In genomic region chr7:33040803-33041516, GRCh38 we compare ENCODE assay signal across 7 cellular contexts. TPM values are rescaled to one million over a fixed set of nuclear protein-coding genes. Genes with fewer than 3 reads are reported as not detected.
DNase-seq lines count a peak whose midpoint lies in the region; ATAC-seq, FAIRE-seq and TF ChIP-seq lines count a peak whose summit lies in the region.

No MANE protein-coding gene starts in this region.

- H3K27me3 Mint-ChIP-seq in memory B cell = no peaks in the 10 kb centered on the region
- no peaks in the 10 kb centered on the region for H3K27me3 Mint-ChIP-seq in WTC11 (ENCODE audit: low read depth)

- intact Hi-C loops in GM12878 (cut with micrococcal nuclease; ENCODE audit: unreplicated experiment) = no loop called here

- in situ Hi-C loops in GM12878 (cut with MboI) = no loop called here

- CTCF ChIA-PET in GM12878 (lab: Yijun Ruan, JAX) (interaction anchor here (0.6 to 4.9 kb wide), 11 partner anchors 8 to 240 kb away, joined by 3 to 33 read pairs (median 5); partner anchors contain the start of gene RP9), WTC11 (lab: Charles Lee) (interaction anchor here (1.3 kb wide), 1 partner anchor 22 kb away, joined by 3 read pairs; the partner anchor contains the start of gene NT5C3A)

- WGBS in GM12878 (ENCODE audit: insufficient coverage, insufficient replicate concordance, low lambda C conversion rate, missing lambda C conversion rate) = 6% methylated on average over 9 of the region's 9 CpGs

- 0 out of 4 replicates have a peak, but pooled peaks of 1 of the 2 experiments have one; percentile 15 for TF ChIP-seq EP300 in GM12878 (IDR thresholded peaks at IDR 0.05; ENCODE audit: borderline replicate concordance in 1 of 2, control insufficient read depth in 1 of 2, low read depth in 2 of 2, low read length in 2 of 2)

- SMC1A ChIA-PET in GM12878 (lab: Charles Lee; ENCODE audit: uncharacterized antibody, unreplicated experiment) = interaction anchor here (0.7 to 3.2 kb wide), 15 partner anchors 8 to 1653 kb away, joined by 3 to 31 read pairs (median 5); partner anchors contain the start of genes KBTBD2, NT5C3A and RP9

- ATAC-seq in GM19025 (IDR thresholded peaks at IDR 0.05; ENCODE audit: low read depth, unreplicated experiment) = peak; percentile 91
- ATAC-seq in HG03045 (IDR thresholded peaks at IDR 0.05; ENCODE audit: unreplicated experiment) = peak; percentile 95
- peak; percentile 93 for ATAC-seq in GM12878
- peak; percentile 95 for ATAC-seq in memory B cell (ENCODE audit: low read depth)
- peak; percentile 100 for ATAC-seq in stimulated activated naive CD8-positive, alpha-beta T cell treated with anti-CD3 and anti-CD28 coated beads, Interleukin-15, Interleukin-2, amounts not matched to agents 100 U/mL and 50 U/mL, for 24 hours
- no peak; the same call in 1 of the 2 replicates for ATAC-seq in WTC11

- peak overlapping the region; percentile 73; the same call in 1 of the 2 replicates for H3K9ac ChIP-seq in GM12878 (ENCODE audit: control insufficient read depth, insufficient read depth, low read length)

- RAD21 ChIA-PET in GM12878 (lab: Charles Lee; ENCODE audit: unreplicated experiment) = interaction anchor here (1.0 to 4.6 kb wide), 8 partner anchors 8 to 194 kb away, joined by 3 to 29 read pairs (median 10); partner anchors contain the start of genes KBTBD2, NT5C3A and RP9

- peaks cover 89% of the 10 kb centered on the region for H3K79me2 ChIP-seq in GM12878 (ENCODE audit: control insufficient read depth, insufficient read depth, low read length)

- no TSS peak for BruUV-seq in GM12878 (replicated peaks; lab: Mats Ljungman, UMichigan)

- H2AFZ ChIP-seq in GM12878 (ENCODE audit: control insufficient read depth, low read depth, low read length) = no peak overlapping the region

- H3K4me3 Mint-ChIP-seq in memory B cell (peak overlapping the region; percentile 86), WTC11 (no peak overlapping the region)

- H3K36me3 Mint-ChIP-seq in memory B cell = no peaks in the 10 kb centered on the region
- H3K36me3 Mint-ChIP-seq in WTC11 = no peaks in the 10 kb centered on the region; the same call in 1 of the 2 replicates

- TF ChIP-seq POLR2A in GM12878 (IDR thresholded peaks at IDR 0.05; ENCODE audit: low read depth, low read length) = peak; percentile 88

- H3K27me3 ChIP-seq in GM12878 (replicated peaks in 1 of 2; ENCODE audit: control insufficient read depth in 2 of 2, insufficient read depth in 2 of 2, low read length in 1 of 2) = no peaks in the 10 kb centered on the region

- H3K27ac Mint-ChIP-seq in memory B cell = peak overlapping the region; percentile 84
- no peak overlapping the region for H3K27ac Mint-ChIP-seq in WTC11

- H3K9me3 Mint-ChIP-seq in memory B cell = no peaks in the 10 kb centered on the region
- no peaks in the 10 kb centered on the region; the same call in 1 of the 2 replicates for H3K9me3 Mint-ChIP-seq in WTC11

- peak; percentile 97 for FAIRE-seq in GM12878 (lab: Jason Lieb, UNC)

- peak overlapping the region; percentile 71; the same call in 1 of the 2 replicates for H3K27ac ChIP-seq in GM12878 (ENCODE audit: control insufficient read depth, insufficient read depth)

- TF ChIP-seq CTCF in GM12878 (IDR thresholded peaks at IDR 0.05 in 2 of 3, conservative IDR thresholded peaks at IDR 0.05 in 1 of 3; ENCODE audit: control insufficient read depth in 2 of 3, extremely low read depth in 1 of 3, insufficient read depth in 1 of 3, low read depth in 3 of 3, low read length in 3 of 3) (no peak), WTC11 (IDR thresholded peaks at IDR 0.05) (no peak)

- peak overlapping the region; percentile 77 for H3K4me3 ChIP-seq in GM12878

- no peak for TF ChIP-seq RAD21 in GM12878 (IDR thresholded peaks at IDR 0.05; ENCODE audit: insufficient read depth, low read depth, low read length)

- H3K4me1 Mint-ChIP-seq in memory B cell (peaks cover 23% of the 10 kb centered on the region), WTC11 (peaks cover 10% of the 10 kb centered on the region; the same call in 1 of the 2 replicates)

- DNase-seq in SKM-1 (lab: John Stamatoyannopoulos, UW; ENCODE audit: unreplicated experiment) = peak; percentile 33
- peak; percentile 89 for DNase-seq in GM12878 (ENCODE audit: low read depth, low spot score)
- peak; percentile 39 to 48 for DNase-seq in memory B cell (ENCODE audit: low spot score in 2 of 2)
- DNase-seq in stimulated activated naive CD8-positive, alpha-beta T cell treated with anti-CD3 and anti-CD28 coated beads, Interleukin-15, Interleukin-2, amounts not matched to agents 100 U/mL and 50 U/mL, for 24 hours = peak; percentile 54
- no peak for DNase-seq in WTC11 (ENCODE audit: low spot score)

- H3K4me2 ChIP-seq in GM12878 (ENCODE audit: control insufficient read depth, insufficient read depth) = peak overlapping the region; percentile 80

- peaks cover 5% of the 10 kb centered on the region; the same call in 1 of the 2 replicates for H3K4me1 ChIP-seq in GM12878 (ENCODE audit: control insufficient read depth, insufficient read depth, low read length)

- H3K9me3 ChIP-seq in GM12878 (replicated peaks; ENCODE audit: control insufficient read depth, insufficient read depth, low read length) = peaks cover under 1% of the 10 kb centered on the region; the same call in 2 of the 3 replicates

- H4K20me1 ChIP-seq in GM12878 (ENCODE audit: control insufficient read depth, insufficient read depth) = 0 out of 2 replicates have a peak, but pooled peaks cover 2% of the 10 kb centered on the region

- POLR2A ChIA-PET in GM12878 (lab: Charles Lee) = interaction anchor here (0.6 to 3.2 kb wide), 6 partner anchors 13 to 151 kb away, joined by 3 to 30 read pairs (median 4); partner anchors contain the start of genes KBTBD2 and NT5C3A
- POLR2A ChIA-PET in WTC11 (lab: Charles Lee) = no interaction called here

- peaks cover 0 to 1% of the 10 kb centered on the region in 2 experiments; a peak in 2 of 4 replicates for H3K36me3 ChIP-seq in GM12878 (ENCODE audit: control insufficient read depth in 2 of 2, insufficient read depth in 2 of 2, low read length in 1 of 2)

TF ChIP-seq in GM12878, 131 proteins besides CTCF, POLR2A, EP300 and RAD21 (continues in another document):
- no peak for TF ChIP-seq SMC3 (IDR thresholded peaks at IDR 0.05; ENCODE audit: borderline replicate concordance, low read length)
- no peak for TF ChIP-seq EED (IDR thresholded peaks at IDR 0.05; ENCODE audit: low read depth)
- TF ChIP-seq NR2C2 (IDR thresholded peaks at IDR 0.05; ENCODE audit: borderline replicate concordance, control insufficient read depth, insufficient read length, low read depth) = no peak
- TF ChIP-seq TARDBP (IDR thresholded peaks at IDR 0.05; ENCODE audit: borderline replicate concordance) = no peak
- no peak; the same call in 1 of the 2 replicates for TF ChIP-seq CBX5 (IDR thresholded peaks at IDR 0.05; ENCODE audit: low read depth)

TF ChIP-seq in WTC11, 78 proteins besides CTCF, POLR2A, EP300 and RAD21:
- TF ChIP-seq EMX1 (CRISPR knock-in tag; IDR thresholded peaks at IDR 0.05) (no peak), NR3C1 (CRISPR knock-in tag; conservative IDR thresholded peaks at IDR 0.05; ENCODE audit: low read depth) (no peak), ESRRA (CRISPR knock-in tag; IDR thresholded peaks at IDR 0.05; ENCODE audit: borderline replicate concordance) (no peak), SMAD3 (CRISPR knock-in tag; IDR thresholded peaks at IDR 0.05; ENCODE audit: borderline replicate concordance) (no peak), GTF2I (CRISPR knock-in tag; conservative IDR thresholded peaks at IDR 0.05) (no peak), MAX (CRISPR knock-in tag; IDR thresholded peaks at IDR 0.05) (no peak), JUN (CRISPR knock-in tag; IDR thresholded peaks at IDR 0.05) (no peak), ATF2 (CRISPR knock-in tag; IDR thresholded peaks at IDR 0.05; ENCODE audit: borderline replicate concordance, low read depth) (no peak)

RNA-seq across cellular contexts. Expression of gene NT5C3A, which starts 21.6 kb away (rescaled TPM):
- 83.7 and 97.2 TPM in 2 replicates for total RNA-seq in GM12878 (2013; cell fraction: nucleolus; rRNA removed)
- total RNA-seq in GM12878 (2014; rRNA removed) (61.0 and 80.5 TPM in 2 replicates), GM12878 (2014; rRNA removed; fragmentation: Illumina TruSeq; extraction: Trizol) (86.8 and 95.5 TPM in 2 replicates), GM12878 (2021) (53.8 and 60.2 TPM in 2 replicates), WTC11 (2021) (15.0 to 18.6 TPM (median 15.9 TPM) in 3 replicates)
- 57.7 TPM for polyA plus RNA-seq in GM12878 (2011; ENCODE audit: low read depth)
- polyA plus RNA-seq in GM12878 (2011; rRNA removed) (96.5 and 181 TPM in 2 replicates), GM12878 (2014; fragmentation: Illumina TruSeq; extraction: Trizol) (88.1 and 115 TPM in 2 replicates), GM12878 (2014; fragmentation: Nextera tagmentation; extraction: Ambion mirVana) (100 to 1,000 TPM in 1 of 2 experiments, 10 to 100 TPM in 1; 81.8 to 111 TPM), GM12878 (2014; rRNA removed) (50.9 and 59.9 TPM in 2 replicates), GM12878 (2016; fragmentation: Nextera tagmentation; extraction: Ambion mirVana) (10 to 100 TPM; 53.0 to 57.9 TPM)
- polyA plus RNA-seq in GM12878 (2011; cell fraction: cytosol; rRNA removed) = 30.2 and 44.6 TPM in 2 replicates
- polyA plus RNA-seq in GM12878 (2011; cell fraction: nucleus; rRNA removed) = 26.3 and 27.5 TPM in 2 replicates
- polyA plus RNA-seq in GM12878 (2012) = 87.2 and 109 TPM in 2 replicates
- 24.4 and 36.4 TPM in 2 replicates for polyA minus RNA-seq in GM12878 (2011; rRNA and poly(A)+ RNA removed)
- 13.9 and 16.7 TPM in 2 replicates for polyA minus RNA-seq in GM12878 (2011; cell fraction: cytosol; rRNA and poly(A)+ RNA removed)
- 19.2 and 27.1 TPM in 2 replicates for polyA minus RNA-seq in GM12878 (2011; cell fraction: nucleus; rRNA and poly(A)+ RNA removed)
